In genomic region chr10:79292789-79293746, GRCh38 we compare ENCODE assay signal across 8 cellular contexts. TPM values are rescaled to one million over a fixed set of nuclear protein-coding genes. Genes with fewer than 3 reads are reported as not detected.
DNase-seq lines count a peak whose midpoint lies in the region; ATAC-seq and TF ChIP-seq lines count a peak whose summit lies in the region.

No MANE protein-coding gene starts in this region.

- intact Hi-C loops in activated T-helper 2 cell treated with anti-CD3 and anti-CD28 coated beads, Interferon-gamma antibody, Interleukin-2, Interleukin-4, amounts not matched to agents 10 μg/mL and 5 μg/mL and 100 μg/mL, durations not matched to agents 14 hours and 24 hours and 36 hours (cut with micrococcal nuclease): no loop called here

- H3K9me3 ChIP-seq in upper lobe of left lung: no peaks in the 10 kb centered on the region

- no peak overlapping the region for H3K4me3 Mint-ChIP-seq in activated T-helper 2 cell treated with anti-CD3 and anti-CD28 coated beads, Interferon-gamma antibody, Interleukin-2, Interleukin-4, amounts not matched to agents 10 μg/mL and 5 μg/mL and 100 μg/mL, durations not matched to agents 14 hours and 24 hours and 36 hours (ENCODE audit: low read depth)

- H3K27ac ChIP-seq in angular gyrus (ENCODE audit: low read depth, low read length) (peak overlapping the region; percentile 29), upper lobe of left lung (peak overlapping the region; percentile 74 to 84 (median 80))

- no peaks in the 10 kb centered on the region for H3K27me3 Mint-ChIP-seq in activated T-helper 2 cell treated with anti-CD3 and anti-CD28 coated beads, Interferon-gamma antibody, Interleukin-2, Interleukin-4, amounts not matched to agents 10 μg/mL and 5 μg/mL and 100 μg/mL, durations not matched to agents 14 hours and 24 hours and 36 hours (ENCODE audit: low read depth)

- TF ChIP-seq EP300 in upper lobe of left lung (IDR thresholded peaks at IDR 0.05): no peak

- H3K36me3 ChIP-seq in kidney epithelial cell (ENCODE audit: control insufficient read depth, insufficient read depth, low read length) (peaks cover 3% of the 10 kb centered on the region), upper lobe of left lung (peaks cover 13 to 94% (median 63%) of the 10 kb centered on the region in 4 donors)

- peaks cover 30 to 39% (median 38%) of the 10 kb centered on the region in 4 donors for H3K4me1 ChIP-seq in upper lobe of left lung

- no peaks in the 10 kb centered on the region for H3K9me3 Mint-ChIP-seq in activated T-helper 2 cell treated with anti-CD3 and anti-CD28 coated beads, Interferon-gamma antibody, Interleukin-2, Interleukin-4, amounts not matched to agents 10 μg/mL and 5 μg/mL and 100 μg/mL, durations not matched to agents 14 hours and 24 hours and 36 hours

- 56 to 69% methylated on average over 22 to 23 of the region's 24 CpGs for WGBS in upper lobe of left lung, 2 donors

- H3K27me3 ChIP-seq in kidney epithelial cell (ENCODE audit: control insufficient read depth, insufficient read depth, low read length) (no peaks in the 10 kb centered on the region), upper lobe of left lung (no peaks in the 10 kb centered on the region)

- peak; percentile 68 for TF ChIP-seq CTCF in kidney epithelial cell (IDR thresholded peaks at IDR 0.05; ENCODE audit: insufficient read depth, low read length, poor library complexity, severe bottlenecking)
- TF ChIP-seq CTCF in upper lobe of left lung (IDR thresholded peaks at IDR 0.05): peak in 5 of 6 experiments; percentile 7 to 44 (median 22)

- peaks cover 25% of the 10 kb centered on the region for H3K4me1 Mint-ChIP-seq in activated T-helper 2 cell treated with anti-CD3 and anti-CD28 coated beads, Interferon-gamma antibody, Interleukin-2, Interleukin-4, amounts not matched to agents 10 μg/mL and 5 μg/mL and 100 μg/mL, durations not matched to agents 14 hours and 24 hours and 36 hours (ENCODE audit: low read depth)

- DNase-seq in EL: peak; percentile 25
- DNase-seq in NAMALWA (ENCODE audit: low spot score): peak; percentile 8
- no peak for DNase-seq in kidney epithelial cell (ENCODE audit: low read depth)
- DNase-seq in upper lobe of left lung: peak; percentile 55 to 87
- no peak for DNase-seq in inferior parietal cortex (ENCODE audit: extremely low spot score)
- no peak for DNase-seq in activated T-helper 2 cell treated with anti-CD3 and anti-CD28 coated beads, Interferon-gamma antibody, Interleukin-2, Interleukin-4, amounts not matched to agents 10 μg/mL and 5 μg/mL and 100 μg/mL, durations not matched to agents 14 hours and 24 hours and 36 hours (ENCODE audit: low spot score)
- DNase-seq in mesenteric fat pad (ENCODE audit: low spot score): no peak

- no peak for TF ChIP-seq POLR2A in upper lobe of left lung (IDR thresholded peaks at IDR 0.05)

- ATAC-seq in upper lobe of left lung (ENCODE audit: low FRiP score in 2 of 2): peak in 1 of 2 donors; percentile 35

- no peak overlapping the region for H3K4me3 ChIP-seq in kidney epithelial cell (ENCODE audit: low read depth, low read length)
- H3K4me3 ChIP-seq in upper lobe of left lung: no peak overlapping the region

- no peak overlapping the region for H3K27ac Mint-ChIP-seq in activated T-helper 2 cell treated with anti-CD3 and anti-CD28 coated beads, Interferon-gamma antibody, Interleukin-2, Interleukin-4, amounts not matched to agents 10 μg/mL and 5 μg/mL and 100 μg/mL, durations not matched to agents 14 hours and 24 hours and 36 hours

- peaks cover 68% of the 10 kb centered on the region for H3K36me3 Mint-ChIP-seq in activated T-helper 2 cell treated with anti-CD3 and anti-CD28 coated beads, Interferon-gamma antibody, Interleukin-2, Interleukin-4, amounts not matched to agents 10 μg/mL and 5 μg/mL and 100 μg/mL, durations not matched to agents 14 hours and 24 hours and 36 hours (ENCODE audit: low read depth)

RNA-seq across cellular contexts. Expression of gene PPIF, which starts 54.2 kb away (rescaled TPM):
- total RNA-seq in kidney epithelial cell (71.7 and 80.6 TPM in 2 replicates), upper lobe of left lung (10 to 100 TPM; 19.3 to 46.5 (median 31.2) TPM), mesenteric fat pad (181 TPM)
- 119 and 120 TPM in 2 replicates for total RNA-seq in activated T-helper 2 cell treated with anti-CD3 and anti-CD28 coated beads, Interferon-gamma antibody, Interleukin-2, Interleukin-4, amounts not matched to agents 10 μg/mL and 5 μg/mL and 100 μg/mL, durations not matched to agents 14 hours and 24 hours and 36 hours

Comparison
In these comparisons a context has a peak if more than half of its experiments do, and no peak if none do; other contexts are left out.
1. DNase-seq: peak in EL (single experiment), NAMALWA (single experiment) and upper lobe of left lung (2 of 2); none in kidney epithelial cell (single experiment), inferior parietal cortex (single experiment), activated T-helper 2 cell treated with anti-CD3 and anti-CD28 coated beads, Interferon-gamma antibody, Interleukin-2, Interleukin-4, amounts not matched to agents 10 μg/mL and 5 μg/mL and 100 μg/mL, durations not matched to agents 14 hours and 24 hours and 36 hours (single experiment) and mesenteric fat pad (single experiment).